Comparison of ENCODE assay signal across 21 cellular contexts in the genomic region with DNA sequence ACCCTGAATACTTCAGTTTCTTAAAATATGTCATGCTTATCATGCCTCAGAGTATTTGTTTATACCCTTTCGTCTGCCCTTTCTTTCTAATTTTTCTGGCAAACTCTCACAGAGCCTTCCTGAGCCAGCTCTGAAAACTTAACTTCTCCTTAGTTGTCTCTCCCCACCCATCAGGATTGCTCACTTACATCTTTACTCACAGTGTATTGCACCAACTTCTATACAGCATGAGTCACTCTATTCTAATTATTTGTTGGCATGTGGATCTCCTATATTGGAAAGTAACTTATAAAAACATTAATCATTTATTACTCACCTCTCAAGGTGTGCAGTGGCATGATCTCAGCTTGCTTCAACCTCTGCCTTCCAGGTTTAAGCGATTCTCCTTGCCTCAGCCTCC.
DNase-seq lines count a peak whose midpoint lies in the region; ATAC-seq, FAIRE-seq and TF ChIP-seq lines count a peak whose summit lies in the region.
"Had no signal": no experiment of that assay in that cellular context is flagged by ENCODE, and none has a peak within 500 bp of the region (broad histone marks: within the 10 kb centered on the region; RNA-seq: fewer than 3 reads in every experiment).

No MANE protein-coding gene starts in this region.

- dilution Hi-C loops in keratinocyte (cut with MboI; ENCODE audit: extremely low pct_ligation_motif_present, low sequenced_read_pairs), result no loop called here

- H3K4me3 Mint-ChIP-seq in MCF 10A (ENCODE audit: unreplicated experiment), result peak overlapping the region; percentile 21
- H3K4me3 Mint-ChIP-seq: activated naive CD4-positive, alpha-beta T cell treated with anti-CD3 and anti-CD28 coated beads, Interleukin-2, amount 10 ng/mL, durations not matched to agents 7 days and 5 days; CD4-positive, alpha-beta memory T cell; central memory CD8-positive, alpha-beta T cell; H9; IgD-negative memory B cell had no signal

- H3K79me2 ChIP-seq in keratinocyte (ENCODE audit: control insufficient read depth, insufficient read depth, low read length), result no peaks in the 10 kb centered on the region

- H3K9me1 ChIP-seq in keratinocyte (ENCODE audit: control insufficient read depth, extremely low read depth, insufficient read depth, low read length), result no peaks in the 10 kb centered on the region

- peak overlapping the region; percentile 78 for H3K4me2 ChIP-seq in keratinocyte (ENCODE audit: control insufficient read depth, extremely low read depth, insufficient read depth, low read depth, low read length)
- H3K4me2 ChIP-seq: A549 had no signal

- H4K20me1 ChIP-seq in keratinocyte (ENCODE audit: control insufficient read depth, extremely low read depth, insufficient read depth, low read length), result no peaks in the 10 kb centered on the region

- POLR2A ChIA-PET in MCF 10A (lab: Yijun Ruan, JAX), result no interaction called here

- CTCF ChIA-PET in MCF 10A (lab: Yijun Ruan, JAX), result interaction anchor here (0.6 kb wide), 1 partner anchor 83 kb away, joined by 3 read pairs; no protein-coding TSS in a partner anchor

- H2AFZ ChIP-seq in keratinocyte (ENCODE audit: control insufficient read depth, low read length), result peak overlapping the region; percentile 86

- FAIRE-seq in keratinocyte (lab: Jason Lieb, UNC), result peak; percentile 70
- FAIRE-seq: A549, GM12878, islet of Langerhans had no signal

- H3K4me3 ChIP-seq in breast epithelium (no peak overlapping the region), astrocyte of the spinal cord (ENCODE audit: low read depth, low read length) (no peak overlapping the region), keratinocyte (ENCODE audit: control insufficient read depth in 2 of 3, extremely low read depth in 1 of 3, insufficient read depth in 2 of 3, low read depth in 1 of 3, low read length in 3 of 3) (no peak overlapping the region)
- H3K4me3 ChIP-seq: A549, GM12878, tibial artery had no signal

- peak overlapping the region; percentile 24 for H3K9ac ChIP-seq in keratinocyte (ENCODE audit: control insufficient read depth, extremely low read depth, insufficient read depth, low read length)

- no TSS peak for BruUV-seq in MCF 10A (replicated peaks; lab: Mats Ljungman, UMichigan)

- TF ChIP-seq POLR2A in breast epithelium (IDR thresholded peaks at IDR 0.05), result no peak

- TF ChIP-seq CTCF in MCF 10A (IDR thresholded peaks at IDR 0.05; ENCODE audit: unreplicated experiment) (no peak), breast epithelium (IDR thresholded peaks at IDR 0.05) (no peak), astrocyte of the spinal cord (IDR thresholded peaks at IDR 0.05; ENCODE audit: low read depth, low read length) (no peak), keratinocyte (optimal IDR thresholded peaks at IDR 0.05 in 1 of 3, IDR thresholded peaks at IDR 0.05 in 1 of 3, conservative IDR thresholded peaks at IDR 0.05 in 1 of 3; ENCODE audit: extremely low read depth in 1 of 3, insufficient read depth in 2 of 3, low read length in 3 of 3) (no peak)

- H3K27ac ChIP-seq in breast epithelium, result peak overlapping the region in 1 of 2 donors; percentile 61
- peak overlapping the region; percentile 76 for H3K27ac ChIP-seq in keratinocyte (ENCODE audit: control insufficient read depth, insufficient read depth, low read length)
- H3K27ac ChIP-seq: A549, tibial artery had no signal

- H3K9me3 ChIP-seq in breast epithelium, result no peaks in the 10 kb centered on the region
- H3K9me3 ChIP-seq in keratinocyte (ENCODE audit: control insufficient read depth, low read depth, low read length), result peaks cover 4% of the 10 kb centered on the region
- H3K9me3 ChIP-seq: A549, tibial artery had no signal

- peak overlapping the region; percentile 0 for H3K27ac Mint-ChIP-seq in MCF 10A (ENCODE audit: low read depth, unreplicated experiment)
- no peak overlapping the region for H3K27ac Mint-ChIP-seq in activated naive CD4-positive, alpha-beta T cell treated with anti-CD3 and anti-CD28 coated beads, Interleukin-2, amount 50 U/mL, for 72 hours
- H3K27ac Mint-ChIP-seq: activated naive CD4-positive, alpha-beta T cell treated with anti-CD3 and anti-CD28 coated beads, Interleukin-2, amount 10 ng/mL, durations not matched to agents 7 days and 5 days; CD4-positive, alpha-beta memory T cell; IgD-negative memory B cell had no signal

- H3K4me1 ChIP-seq in breast epithelium, result no peaks in the 10 kb centered on the region
- peaks cover 7% of the 10 kb centered on the region for H3K4me1 ChIP-seq in keratinocyte (ENCODE audit: control insufficient read depth, extremely low read depth, insufficient read depth, low read length)
- H3K4me1 ChIP-seq: A549, tibial artery had no signal

- ATAC-seq in HG02840 (IDR thresholded peaks at IDR 0.05; ENCODE audit: low FRiP score, unreplicated experiment) (no peak), HG03196 (IDR thresholded peaks at IDR 0.05; ENCODE audit: unreplicated experiment) (no peak)
- no peak for ATAC-seq in activated naive CD4-positive, alpha-beta T cell treated with anti-CD3 and anti-CD28 coated beads, Interleukin-2, amount 50 U/mL, for 72 hours
- ATAC-seq: A549, GM12878 had no signal

- no peaks in the 10 kb centered on the region for H3K27me3 Mint-ChIP-seq in MCF 10A (ENCODE audit: insufficient read depth, unreplicated experiment)
- H3K27me3 Mint-ChIP-seq: activated naive CD4-positive, alpha-beta T cell treated with anti-CD3 and anti-CD28 coated beads, Interleukin-2, amount 10 ng/mL, durations not matched to agents 7 days and 5 days; IgD-negative memory B cell had no signal

- H3K4me1 Mint-ChIP-seq in MCF 10A (ENCODE audit: insufficient read depth, unreplicated experiment), result peaks cover 12% of the 10 kb centered on the region
- H3K4me1 Mint-ChIP-seq: activated naive CD4-positive, alpha-beta T cell treated with anti-CD3 and anti-CD28 coated beads, Interleukin-2, amount 10 ng/mL, durations not matched to agents 7 days and 5 days; CD4-positive, alpha-beta memory T cell; central memory CD8-positive, alpha-beta T cell; IgD-negative memory B cell had no signal

- no peaks in the 10 kb centered on the region for H3K36me3 Mint-ChIP-seq in MCF 10A (ENCODE audit: insufficient read depth, unreplicated experiment)
- no peaks in the 10 kb centered on the region for H3K36me3 Mint-ChIP-seq in activated naive CD4-positive, alpha-beta T cell treated with anti-CD3 and anti-CD28 coated beads, Interleukin-2, amount 50 U/mL, for 72 hours
- H3K36me3 Mint-ChIP-seq: activated naive CD4-positive, alpha-beta T cell treated with anti-CD3 and anti-CD28 coated beads, Interleukin-2, amount 10 ng/mL, durations not matched to agents 7 days and 5 days; CD4-positive, alpha-beta memory T cell had no signal

- DNase-seq in MCF 10A (ENCODE audit: unreplicated experiment) (peak; percentile 79), breast epithelium (ENCODE audit: low spot score in 2 of 2) (no peak), astrocyte of the spinal cord (ENCODE audit: low read depth, low spot score) (peak; percentile 25), keratinocyte (ENCODE audit: low read depth, low spot score) (peak; percentile 76), NCI-H1048 (lab: John Stamatoyannopoulos, UW) (no peak)
- no peak for DNase-seq in activated naive CD4-positive, alpha-beta T cell treated with anti-CD3 and anti-CD28 coated beads, Interleukin-2, amount 50 U/mL, for 72 hours (ENCODE audit: low spot score in 2 of 2)
- DNase-seq: activated CD4-positive, alpha-beta T cell treated with anti-CD3 and anti-CD28 coated beads for 4 hours; activated naive CD4-positive, alpha-beta T cell treated with anti-CD3 and anti-CD28 coated beads, Interleukin-2, amount 10 ng/mL, durations not matched to agents 7 days and 5 days; CD4-positive, alpha-beta memory T cell; H9; head of caudate nucleus; midbrain; SHP77; tibial artery had no signal

- intact Hi-C loops in MCF 10A (cut with micrococcal nuclease) (loop anchor here (5.0 kb wide), 1 partner anchor 43 kb away; no protein-coding TSS in a partner anchor), breast epithelium (cut with DNase I; ENCODE audit: low total_unique reads) (no loop called here)

- H3K27me3 ChIP-seq in breast epithelium, result no peaks in the 10 kb centered on the region
- no peaks in the 10 kb centered on the region for H3K27me3 ChIP-seq in keratinocyte (ENCODE audit: control insufficient read depth, extremely low read depth, insufficient read depth, low read length)
- H3K27me3 ChIP-seq: tibial artery had no signal

- peaks cover 7% of the 10 kb centered on the region for H3K9me3 Mint-ChIP-seq in MCF 10A (ENCODE audit: unreplicated experiment)
- no peaks in the 10 kb centered on the region for H3K9me3 Mint-ChIP-seq in activated naive CD4-positive, alpha-beta T cell treated with anti-CD3 and anti-CD28 coated beads, Interleukin-2, amount 50 U/mL, for 72 hours
- H3K9me3 Mint-ChIP-seq: activated naive CD4-positive, alpha-beta T cell treated with anti-CD3 and anti-CD28 coated beads, Interleukin-2, amount 10 ng/mL, durations not matched to agents 7 days and 5 days; H9; IgD-negative memory B cell had no signal

- H3K36me3 ChIP-seq in breast epithelium (no peaks in the 10 kb centered on the region), keratinocyte (ENCODE audit: control insufficient read depth in 2 of 2, extremely low read depth in 1 of 2, insufficient read depth in 2 of 2, low read length in 2 of 2) (no peaks in the 10 kb centered on the region)
- H3K36me3 ChIP-seq: tibial artery had no signal

- in situ Hi-C loops in astrocyte of the spinal cord (cut with HindIII; ENCODE audit: low sequenced_read_pairs), result no loop called here

Comparison
In these comparisons a context has a peak if more than half of its experiments do, and no peak if none do; other contexts are left out.
1. DNase-seq: peak in MCF 10A (single experiment), astrocyte of the spinal cord (single experiment) and keratinocyte (single experiment); none in breast epithelium (0 of 2), activated naive CD4-positive, alpha-beta T cell treated with anti-CD3 and anti-CD28 coated beads, Interleukin-2, amount 50 U/mL, for 72 hours (0 of 2) and NCI-H1048 (single experiment).